In the genomic region with DNA sequence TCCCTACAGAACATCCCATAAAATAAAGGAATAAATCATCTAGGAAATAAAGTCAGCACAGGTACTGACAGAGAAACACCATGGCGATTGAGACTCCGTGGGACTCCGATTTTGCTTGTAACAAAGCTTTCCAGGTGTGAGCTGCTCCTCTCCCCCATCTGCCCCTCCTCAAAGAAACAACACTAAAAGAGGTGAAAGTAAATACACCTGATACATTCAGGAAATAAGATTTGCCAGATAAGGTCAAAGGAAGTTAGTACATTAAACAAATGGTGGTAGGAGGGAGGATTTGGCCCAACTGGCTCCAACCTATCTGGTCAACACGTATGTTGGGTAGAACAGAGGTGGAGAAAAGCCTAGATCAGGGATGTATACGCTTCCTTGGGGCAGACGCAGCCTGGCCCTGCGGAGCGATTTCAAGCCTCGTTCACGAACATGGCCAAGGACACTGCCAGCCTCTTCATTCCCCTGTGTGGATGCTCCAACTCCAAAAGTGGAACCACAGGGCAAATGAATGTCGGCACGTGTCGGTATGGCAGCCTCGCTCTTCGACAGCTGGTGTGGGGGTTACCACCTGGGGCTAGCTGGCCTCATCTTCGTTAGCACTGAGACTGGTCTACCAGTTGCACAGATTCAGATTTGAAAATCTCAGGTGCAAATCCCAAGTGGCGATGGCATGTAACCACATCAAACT, we compare ENCODE assay signal across 26 cellular contexts.
DNase-seq lines count a peak whose midpoint lies in the region; ATAC-seq and TF ChIP-seq lines count a peak whose summit lies in the region.
"Had no signal": no experiment of that assay in that cellular context is flagged by ENCODE, and none has a peak within 500 bp of the region (broad histone marks: within the 10 kb centered on the region; RNA-seq: fewer than 3 reads in every experiment).

No MANE protein-coding gene starts in this region.

- CTCF ChIA-PET in Panc1 (lab: Charles Lee): interaction anchor here (0.9 kb wide), 1 partner anchor 28 kb away, joined by 4 read pairs; no protein-coding TSS in a partner anchor
- CTCF ChIA-PET in T-cell (lab: Charles Lee): no interaction called here

- H3K27ac Mint-ChIP-seq in T-cell: no peak overlapping the region
- H3K27ac Mint-ChIP-seq: activated CD8-positive, alpha-beta T cell treated with anti-CD3 and anti-CD28 coated beads for 36 hours; activated naive CD8-positive, alpha-beta T cell treated with anti-CD3 and anti-CD28 coated beads for 36 hours; activated T-helper 2 cell treated with anti-CD3 and anti-CD28 coated beads, Interferon-gamma antibody, Interleukin-2, Interleukin-4, amounts not matched to agents 10 μg/mL and 5 μg/mL and 100 μg/mL, durations not matched to agents 14 hours and 24 hours and 36 hours; T-helper 1 cell treated with Interleukin-12 subunit alpha and Interleukin-12 subunit beta and Interleukin-4 antibody, amounts not matched to agents 30 μg/mL and 1 μg/mL, for 36 hours had no signal

- H3K4me3 Mint-ChIP-seq in T-cell: no peak overlapping the region
- H3K4me3 Mint-ChIP-seq: activated CD8-positive, alpha-beta T cell treated with anti-CD3 and anti-CD28 coated beads for 36 hours; activated naive CD8-positive, alpha-beta T cell treated with anti-CD3 and anti-CD28 coated beads for 36 hours; H9; IgD-negative memory B cell; T-helper 1 cell treated with Interleukin-12 subunit alpha and Interleukin-12 subunit beta and Interleukin-4 antibody, amounts not matched to agents 30 μg/mL and 1 μg/mL, for 36 hours had no signal

- H3K4me1 ChIP-seq in left ventricle myocardium inferior (peaks cover 24% of the 10 kb centered on the region), Panc1 (ENCODE audit: control insufficient read depth, insufficient read depth, low read length) (peaks cover 56% of the 10 kb centered on the region)
- H3K4me1 ChIP-seq: pancreas had no signal

- intact Hi-C loops in cardiac septum (cut with DNase I) (no loop called here), left ventricle myocardium inferior (cut with micrococcal nuclease) (no loop called here), Panc1 (cut with micrococcal nuclease; ENCODE audit: unreplicated experiment) (no loop called here)

- peaks cover 9 to 46% (median 32%) of the 10 kb centered on the region in 3 donors for H3K4me1 Mint-ChIP-seq in T-cell
- H3K4me1 Mint-ChIP-seq: IgD-negative memory B cell had no signal

- no peaks in the 10 kb centered on the region for H3K27me3 Mint-ChIP-seq in T-cell
- H3K27me3 Mint-ChIP-seq: activated CD8-positive, alpha-beta T cell treated with anti-CD3 and anti-CD28 coated beads for 36 hours; activated naive CD8-positive, alpha-beta T cell treated with anti-CD3 and anti-CD28 coated beads for 36 hours had no signal

- peaks cover 17% of the 10 kb centered on the region for H3K36me3 ChIP-seq in left ventricle myocardium inferior
- peaks cover 13% of the 10 kb centered on the region for H3K36me3 ChIP-seq in Panc1 (ENCODE audit: control insufficient read depth, insufficient read depth, low read length)

- BruUV-seq in Panc1 (replicated peaks; lab: Mats Ljungman, UMichigan): no TSS peak

- peaks cover 54% of the 10 kb centered on the region for H3K36me3 Mint-ChIP-seq in T-cell
- H3K36me3 Mint-ChIP-seq: IgD-negative memory B cell had no signal

- H3K27me3 ChIP-seq in left ventricle myocardium inferior (ENCODE audit: low read depth) (no peaks in the 10 kb centered on the region), Panc1 (ENCODE audit: control insufficient read depth, insufficient read depth, low read length) (no peaks in the 10 kb centered on the region)
- H3K27me3 ChIP-seq: ascending aorta, dorsolateral prefrontal cortex, gastroesophageal sphincter, pancreas, right atrium auricular region had no signal

- no peak overlapping the region for H3K27ac ChIP-seq in left ventricle myocardium inferior (replicated peaks)
- peak overlapping the region; percentile 44 for H3K27ac ChIP-seq in Panc1 (ENCODE audit: low read length)
- H3K27ac ChIP-seq: ascending aorta, pancreas had no signal

- H3K4me3 ChIP-seq in left ventricle myocardium inferior (no peak overlapping the region), Panc1 (ENCODE audit: low read depth in 2 of 2, low read length in 2 of 2) (no peak overlapping the region)
- H3K4me3 ChIP-seq: ascending aorta, dorsolateral prefrontal cortex, gastroesophageal sphincter, pancreas, right atrium auricular region had no signal

- DNase-seq in cardiac septum (ENCODE audit: low spot score) (peak; percentile 39), left ventricle myocardium inferior (no peak), Panc1 (ENCODE audit: low read depth, low spot score) (no peak), left kidney (ENCODE audit: low read depth, low spot score) (peak; percentile 22), T-cell (no peak), KBM-7 (no peak), COR-L47 (lab: John Stamatoyannopoulos, UW) (no peak)
- DNase-seq: activated CD4-positive, alpha-beta T cell treated with anti-CD3 and anti-CD28 coated beads for 1 hour; activated CD8-positive, alpha-beta T cell treated with anti-CD3 and anti-CD28 coated beads for 36 hours; activated naive CD8-positive, alpha-beta T cell treated with anti-CD3 and anti-CD28 coated beads for 36 hours; DMS79; GF-D8; H9; NCI-H1105 treated with DMSO at 0.1 percent for 48 hours; NCI-H524 treated with DMSO at 0.1 percent for 48 hours; pancreas; RPMI8226; trophoblast cell had no signal

- H3K9me3 Mint-ChIP-seq in T-cell: no peaks in the 10 kb centered on the region
- H3K9me3 Mint-ChIP-seq: activated CD8-positive, alpha-beta T cell treated with anti-CD3 and anti-CD28 coated beads for 36 hours; activated naive CD8-positive, alpha-beta T cell treated with anti-CD3 and anti-CD28 coated beads for 36 hours; activated T-helper 2 cell treated with anti-CD3 and anti-CD28 coated beads, Interferon-gamma antibody, Interleukin-2, Interleukin-4, amounts not matched to agents 10 μg/mL and 5 μg/mL and 100 μg/mL, durations not matched to agents 14 hours and 24 hours and 36 hours; H9; IgD-negative memory B cell; T-helper 1 cell treated with Interleukin-12 subunit alpha and Interleukin-12 subunit beta and Interleukin-4 antibody, amounts not matched to agents 30 μg/mL and 1 μg/mL, for 36 hours had no signal

- H3K9me3 ChIP-seq in left ventricle myocardium inferior (replicated peaks) (no peaks in the 10 kb centered on the region), Panc1 (ENCODE audit: control insufficient read depth, insufficient read depth, low read depth, low read length) (no peaks in the 10 kb centered on the region)
- H3K9me3 ChIP-seq: ascending aorta, gastroesophageal sphincter, pancreas, right atrium auricular region had no signal

- in situ Hi-C loops in Panc1 (cut with HindIII; ENCODE audit: low pct_unique_long_range_greater_than_20kb, low sequenced_read_pairs) (no loop called here), KBM-7 (cut with MboI; ENCODE audit: low pct_unique_long_range_greater_than_20kb, low sequenced_read_pairs) (no loop called here)

- no peak for ATAC-seq in Panc1
- ATAC-seq in T-cell (replicated peaks in 1 of 4): no peak
- no peak for ATAC-seq in GM21737 (IDR thresholded peaks at IDR 0.05; ENCODE audit: unreplicated experiment)
- ATAC-seq: activated CD8-positive, alpha-beta T cell treated with anti-CD3 and anti-CD28 coated beads for 36 hours; gastroesophageal sphincter; pancreas had no signal

- no peak for TF ChIP-seq CTCF in left ventricle myocardium inferior (IDR thresholded peaks at IDR 0.05; ENCODE audit: borderline replicate concordance)
- TF ChIP-seq CTCF in Panc1 (IDR thresholded peaks at IDR 0.05): no peak

- POLR2A ChIA-PET in Panc1 (lab: Charles Lee): no interaction called here
- POLR2A ChIA-PET in T-cell (lab: Charles Lee): no interaction called here

Comparison
In these comparisons a context has a peak if more than half of its experiments do, and no peak if none do; other contexts are left out.
1. DNase-seq: peak in cardiac septum (single experiment) and left kidney (single experiment); none in left ventricle myocardium inferior (single experiment), Panc1 (single experiment), T-cell (0 of 34), KBM-7 (single experiment) and COR-L47 (single experiment).